24 cellular contexts compared by ENCODE assay signal in genomic region chr6:157288575-157288974, GRCh38.
"Had no signal": no experiment of that assay in that cellular context is flagged by ENCODE, and none has a peak within 500 bp of the region (broad histone marks: within the 10 kb centered on the region; RNA-seq: fewer than 3 reads in every experiment).

No MANE protein-coding gene starts in this region.

- H3K27me3 Mint-ChIP-seq: naive thymus-derived CD4-positive, alpha-beta T cell had no signal

- H3K27me3 ChIP-seq: dorsolateral prefrontal cortex, esophagus squamous epithelium, gastrocnemius medialis, heart right ventricle had no signal

- H3K9me3 Mint-ChIP-seq: naive thymus-derived CD4-positive, alpha-beta T cell had no signal

- H3K4me1 ChIP-seq: esophagus squamous epithelium, gastrocnemius medialis, heart right ventricle, left ventricle myocardium inferior, lower lobe of right lung had no signal

- H3K27ac ChIP-seq: coronary artery, dorsolateral prefrontal cortex, epithelial cell of prostate, esophagus squamous epithelium, gastrocnemius medialis, heart right ventricle, left ventricle myocardium inferior, lower lobe of right lung had no signal

- H3K4me3 Mint-ChIP-seq: naive thymus-derived CD4-positive, alpha-beta T cell had no signal

- ATAC-seq: esophagus mucosa; gastrocnemius medialis; left colon; left lobe of liver; lower lobe of right lung; naive thymus-derived CD4-positive, alpha-beta T cell had no signal

- DNase-seq: dermis blood vessel endothelial cell; dorsolateral prefrontal cortex; effector CD4-positive, alpha-beta T cell; effector memory CD4-positive, alpha-beta T cell; erythroblast; esophagus squamous epithelium; foreskin fibroblast; foreskin melanocyte; gastrocnemius medialis; glutamatergic neuron; heart right ventricle; hippocampal formation; kidney; kidney glomerular epithelial cell; left ventricle myocardium inferior; lower lobe of right lung; mesenchymal stem cell; midbrain; naive thymus-derived CD4-positive, alpha-beta T cell had no signal

- H3K9me3 ChIP-seq: esophagus squamous epithelium, gastrocnemius medialis, heart right ventricle, left ventricle myocardium inferior, lower lobe of right lung had no signal

- H3K4me3 ChIP-seq: coronary artery, dorsolateral prefrontal cortex, esophagus squamous epithelium, gastrocnemius medialis, heart right ventricle, left ventricle myocardium inferior, lower lobe of right lung had no signal
